Comparison of ENCODE assay signal across 21 cellular contexts in the genomic region with DNA sequence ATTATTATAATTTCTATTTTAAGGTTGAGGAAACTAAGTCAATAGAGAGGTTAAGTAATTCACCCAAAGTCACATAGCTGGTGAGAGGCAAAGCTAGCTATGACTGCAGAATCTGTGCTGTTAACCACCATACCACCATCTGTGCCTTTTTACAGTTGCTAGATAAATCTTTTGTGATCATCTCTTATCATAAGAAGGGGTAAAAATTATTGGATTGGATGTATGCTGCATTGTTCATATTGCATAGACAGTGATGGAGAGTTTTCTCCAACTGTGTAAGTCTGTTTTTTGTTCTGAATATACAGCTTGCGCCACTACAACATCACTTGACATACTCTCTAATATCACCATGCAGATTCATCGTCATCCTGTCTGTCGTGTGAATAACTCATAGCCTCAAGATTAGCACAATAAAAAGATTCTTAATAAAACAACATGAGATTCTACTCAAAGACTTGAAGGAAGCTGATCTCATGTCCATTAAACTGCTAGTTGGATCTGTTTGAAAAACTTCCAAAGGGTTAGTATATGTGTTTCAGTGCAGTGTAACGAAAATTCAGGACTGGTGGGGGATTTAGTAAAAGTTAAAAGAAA.
DNase-seq lines count a peak whose midpoint lies in the region; ATAC-seq, FAIRE-seq and TF ChIP-seq lines count a peak whose summit lies in the region.
"Had no signal": no experiment of that assay in that cellular context is flagged by ENCODE, and none has a peak within 500 bp of the region (broad histone marks: within the 10 kb centered on the region; RNA-seq: fewer than 3 reads in every experiment).

No MANE protein-coding gene starts in this region.

- TF ChIP-seq POLR2A in HepG2 (IDR thresholded peaks at IDR 0.05; ENCODE audit: insufficient read depth in 1 of 2, low read depth in 2 of 2, low read length in 2 of 2), result no peak
- TF ChIP-seq POLR2A in right lobe of liver (IDR thresholded peaks at IDR 0.05), result no peak
- no peak for TF ChIP-seq POLR2A in uterus (IDR thresholded peaks at IDR 0.05)
- no peak for TF ChIP-seq POLR2A in tibial nerve (IDR thresholded peaks at IDR 0.05)

- H4K20me1 ChIP-seq in HepG2 (ENCODE audit: insufficient read depth, low read length), result no peaks in the 10 kb centered on the region

- H3K4me3 ChIP-seq in HepG2 (replicated peaks in 1 of 3; ENCODE audit: insufficient read depth in 1 of 3, low read depth in 2 of 3, low read length in 3 of 3) (no peak overlapping the region), right lobe of liver (no peak overlapping the region), fibroblast of pulmonary artery (replicated peaks; ENCODE audit: low read depth, low read length) (no peak overlapping the region), uterus (no peak overlapping the region), tibial nerve (no peak overlapping the region)
- H3K4me3 ChIP-seq: colonic mucosa, GM12878 had no signal

- no peak overlapping the region for H3K4me2 ChIP-seq in HepG2 (ENCODE audit: low read depth, low read length)

- TF ChIP-seq EP300 in HepG2 (IDR thresholded peaks at IDR 0.05; ENCODE audit: low read depth in 2 of 2, low read length in 2 of 2), result no peak
- no peak for TF ChIP-seq EP300 in HepG2 (CRISPR knock-in tag; IDR thresholded peaks at IDR 0.05; ENCODE audit: borderline replicate concordance)
- TF ChIP-seq EP300 in tibial nerve (IDR thresholded peaks at IDR 0.05), result no peak

- H3K4me1 ChIP-seq in HepG2 (ENCODE audit: insufficient read depth, low read length) (peaks cover 40% of the 10 kb centered on the region), right lobe of liver (no peaks in the 10 kb centered on the region), uterus (no peaks in the 10 kb centered on the region), tibial nerve (peaks cover 0 to 32% (median 2%) of the 10 kb centered on the region in 4 donors)
- H3K4me1 ChIP-seq: colonic mucosa had no signal

- no peak for TF ChIP-seq CTCF in HepG2 (CRISPR knock-in tag; IDR thresholded peaks at IDR 0.05)
- no peak for TF ChIP-seq CTCF in right lobe of liver (IDR thresholded peaks at IDR 0.05)
- TF ChIP-seq CTCF in fibroblast of pulmonary artery (IDR thresholded peaks at IDR 0.05; ENCODE audit: low read length, missing control alignments), result no peak
- no peak for TF ChIP-seq CTCF in uterus (IDR thresholded peaks at IDR 0.05)
- no peak for TF ChIP-seq CTCF in tibial nerve (IDR thresholded peaks at IDR 0.05)

- CTCF ChIA-PET in HepG2 (lab: Yijun Ruan, JAX; ENCODE audit: low intra/inter-chr PET ratio, low total read pairs), result no interaction called here

- TF ChIP-seq RAD21 in HepG2 (CRISPR knock-in tag; IDR thresholded peaks at IDR 0.05), result no peak

- ATAC-seq in HepG2 (no peak), right lobe of liver (no peak), GM19395 (IDR thresholded peaks at IDR 0.05; ENCODE audit: unreplicated experiment) (no peak)
- ATAC-seq: activated T-helper 17 cell treated with anti-CD3 and anti-CD28 coated beads, Interleukin-2, amount 50 U/mL, for 72 hours; GM12878 had no signal

- H2AFZ ChIP-seq in HepG2 (ENCODE audit: low read length), result no peak overlapping the region

- POLR2A ChIA-PET in HepG2 (lab: Yijun Ruan, JAX), result no interaction called here

- in situ Hi-C loops in HepG2 (cut with HindIII; ENCODE audit: extremely low pct_ligation_motif_present, low pct_unique_long_range_greater_than_20kb), result no loop called here

- H3K27me3 ChIP-seq in HepG2 (ENCODE audit: control insufficient read depth in 1 of 2, insufficient read depth in 2 of 2, low read length in 2 of 2), result no peaks in the 10 kb centered on the region
- no peaks in the 10 kb centered on the region for H3K27me3 ChIP-seq in right lobe of liver
- H3K27me3 ChIP-seq in uterus, result no peaks in the 10 kb centered on the region
- H3K27me3 ChIP-seq in tibial nerve, result no peaks in the 10 kb centered on the region
- H3K27me3 ChIP-seq: colonic mucosa had no signal

- H3K36me3 ChIP-seq in HepG2 (replicated peaks in 1 of 2; ENCODE audit: control insufficient read depth in 1 of 2, insufficient read depth in 2 of 2, low read length in 2 of 2) (no peaks in the 10 kb centered on the region), right lobe of liver (no peaks in the 10 kb centered on the region), uterus (no peaks in the 10 kb centered on the region), tibial nerve (no peaks in the 10 kb centered on the region)
- H3K36me3 ChIP-seq: colonic mucosa, WERI-Rb-1 had no signal

- no peak for FAIRE-seq in HepG2 (lab: Jason Lieb, UNC)
- FAIRE-seq: A204.1, GM12878 had no signal

- intact Hi-C loops in HepG2 (cut with micrococcal nuclease; ENCODE audit: unreplicated experiment), result no loop called here
- intact Hi-C loops in right lobe of liver (cut with DNase I), result no loop called here
- intact Hi-C loops in uterus (cut with DNase I; ENCODE audit: low total_unique reads), result no loop called here

- DNase-seq in HepG2 (ENCODE audit: low spot score), result no peak
- DNase-seq in right lobe of liver, result no peak
- peak; percentile 73 for DNase-seq in fibroblast of pulmonary artery (ENCODE audit: low read depth)
- DNase-seq in myocyte (ENCODE audit: low read depth), result peak; percentile 15
- no peak for DNase-seq in uterus
- no peak for DNase-seq in stimulated activated CD8-positive, alpha-beta memory T cell treated with anti-CD3 and anti-CD28 coated beads, Interleukin-4, amount 100 ng/mL, for 48 hours
- DNase-seq in tibial nerve (ENCODE audit: low spot score in 2 of 2), result no peak
- DNase-seq: activated CD4-positive, alpha-beta T cell treated with anti-CD3 and anti-CD28 coated beads, Interleukin-2, amount 50 U/mL, for 1 hour; activated naive CD8-positive, alpha-beta T cell treated with anti-CD3 and anti-CD28 coated beads for 36 hours; colonic mucosa; immature natural killer cell; NCI-H187; occipital lobe; OCI-M1; retina; SHP77 had no signal

- WGBS in HepG2 (ENCODE audit: low lambda C conversion rate), result 71% methylated on average over 4 of the region's 4 CpGs
- 53% methylated on average over 4 of the region's 4 CpGs for WGBS in right lobe of liver (ENCODE audit: insufficient coverage, low coverage, low lambda C conversion rate, missing lambda C conversion rate)
- WGBS in tibial nerve, 2 donors, result 76 to 85% methylated on average over 4 of the region's 4 CpGs

- H3K9me3 ChIP-seq in HepG2 (ENCODE audit: low read length), result no peaks in the 10 kb centered on the region
- no peaks in the 10 kb centered on the region for H3K9me3 ChIP-seq in right lobe of liver
- H3K9me3 ChIP-seq in uterus, result no peaks in the 10 kb centered on the region
- no peaks in the 10 kb centered on the region for H3K9me3 ChIP-seq in tibial nerve
- H3K9me3 ChIP-seq: colonic mucosa had no signal

- H3K27ac ChIP-seq in HepG2 (ENCODE audit: extremely low read length, insufficient read depth, low read length) (peak overlapping the region; percentile 52), right lobe of liver (no peak overlapping the region), uterus (peak overlapping the region; percentile 16 to 43), tibial nerve (peak overlapping the region in 1 of 4 donors; percentile 13)
- H3K27ac ChIP-seq: colonic mucosa had no signal

- no TSS peak for BruUV-seq in HepG2 (replicated peaks; lab: Mats Ljungman, UMichigan)

- H3K79me2 ChIP-seq in HepG2 (ENCODE audit: insufficient read depth, low read length), result no peaks in the 10 kb centered on the region

- H3K9ac ChIP-seq in HepG2 (ENCODE audit: insufficient read depth, low read depth, low read length), result no peak overlapping the region

TF ChIP-seq in HepG2, 621 proteins besides CTCF, POLR2A, EP300 and RAD21:
- TF ChIP-seq HNF4A (CRISPR knock-in tag; IDR thresholded peaks at IDR 0.05) (no peak), TARDBP (CRISPR knock-in tag; IDR thresholded peaks at IDR 0.05) (peak; percentile 7; the same call in 1 of the 2 replicates)

Comparison
In these comparisons a context has a peak if more than half of its experiments do, and no peak if none do; other contexts are left out.
1. H3K27ac ChIP-seq: peak in HepG2 (single experiment) and uterus (2 of 2); none in right lobe of liver (0 of 3).
2. DNase-seq: peak in fibroblast of pulmonary artery (single experiment) and myocyte (single experiment); none in HepG2 (single experiment), right lobe of liver (0 of 3), uterus (0 of 2), stimulated activated CD8-positive, alpha-beta memory T cell treated with anti-CD3 and anti-CD28 coated beads, Interleukin-4, amount 100 ng/mL, for 48 hours (single experiment) and tibial nerve (0 of 2).